Comparison of ENCODE assay signal across 23 cellular contexts in the genomic region with DNA sequence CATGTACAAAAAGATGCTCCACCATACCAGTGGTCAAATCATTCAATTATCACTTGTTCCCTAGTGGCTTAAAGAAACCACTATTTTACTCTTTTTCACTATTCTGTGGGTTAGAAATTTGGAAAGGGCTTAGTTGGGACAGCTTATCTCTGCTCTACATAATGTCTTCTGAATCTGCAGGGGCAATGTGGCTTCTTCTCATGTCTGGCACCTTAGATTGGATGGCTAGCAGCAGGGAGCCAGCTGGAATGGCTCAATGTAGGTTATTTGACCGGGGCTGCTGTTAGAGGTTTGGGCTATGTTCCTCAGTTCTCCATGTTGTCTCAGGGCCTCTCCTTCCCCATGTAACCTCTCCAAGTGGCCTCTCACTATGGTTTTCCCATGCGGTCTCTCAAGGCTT. TPM values are rescaled to one million over a fixed set of nuclear protein-coding genes. Genes with fewer than 3 reads are reported as not detected.
"Had no signal": no experiment of that assay in that cellular context is flagged by ENCODE, and none has a peak within 500 bp of the region (broad histone marks: within the 10 kb centered on the region; RNA-seq: fewer than 3 reads in every experiment).

No MANE protein-coding gene starts in this region.

- H2AFZ ChIP-seq: hepatocyte had no signal

- H3K4me3 ChIP-seq: hepatocyte, left lung, left ventricle myocardium inferior, lower lobe of right lung, lung, mucosa of descending colon had no signal

- H3K27me3 ChIP-seq: left lung had no signal

- ATAC-seq: left cardiac atrium; left colon; left lobe of liver; left lung; left ventricle myocardium superior; lower lobe of right lung; mucosa of descending colon; naive thymus-derived CD4-positive, alpha-beta T cell; naive thymus-derived CD8-positive, alpha-beta T cell had no signal

- H3K36me3 ChIP-seq: left lung, left ventricle myocardium inferior, lower lobe of right lung had no signal

- H3K79me2 ChIP-seq: hepatocyte had no signal

- DNase-seq: hippocampal formation; hypothalamus; immature natural killer cell; islet precursor cell; kidney glomerular epithelial cell; left cardiac atrium; left colon; left lung; left ventricle myocardium inferior; left ventricle myocardium superior; lower lobe of right lung; mammary epithelial cell; mesenchymal stem cell; midbrain; mucosa of descending colon; naive B cell; naive thymus-derived CD4-positive, alpha-beta T cell; naive thymus-derived CD8-positive, alpha-beta T cell had no signal

- H3K4me1 ChIP-seq: left lung, left ventricle myocardium inferior, lower lobe of right lung had no signal

- H3K27ac ChIP-seq: hepatocyte, left lung, left ventricle myocardium inferior, lower lobe of right lung had no signal

- H3K4me2 ChIP-seq: hepatocyte had no signal

- FAIRE-seq: islet of Langerhans, keratinocyte had no signal

- H3K9me3 ChIP-seq: left lung, left ventricle myocardium inferior, lower lobe of right lung, mucosa of descending colon had no signal

RNA-seq across cellular contexts. Expression of gene EPHB1, which starts 57.5 kb away (rescaled TPM):
- total RNA-seq: naive thymus-derived CD8-positive, alpha-beta T cell had no signal
- polyA plus RNA-seq: naive thymus-derived CD4-positive, alpha-beta T cell; naive thymus-derived CD8-positive, alpha-beta T cell had no signal
